Comparison of ENCODE assay signal across 8 cellular contexts in the genomic region with DNA sequence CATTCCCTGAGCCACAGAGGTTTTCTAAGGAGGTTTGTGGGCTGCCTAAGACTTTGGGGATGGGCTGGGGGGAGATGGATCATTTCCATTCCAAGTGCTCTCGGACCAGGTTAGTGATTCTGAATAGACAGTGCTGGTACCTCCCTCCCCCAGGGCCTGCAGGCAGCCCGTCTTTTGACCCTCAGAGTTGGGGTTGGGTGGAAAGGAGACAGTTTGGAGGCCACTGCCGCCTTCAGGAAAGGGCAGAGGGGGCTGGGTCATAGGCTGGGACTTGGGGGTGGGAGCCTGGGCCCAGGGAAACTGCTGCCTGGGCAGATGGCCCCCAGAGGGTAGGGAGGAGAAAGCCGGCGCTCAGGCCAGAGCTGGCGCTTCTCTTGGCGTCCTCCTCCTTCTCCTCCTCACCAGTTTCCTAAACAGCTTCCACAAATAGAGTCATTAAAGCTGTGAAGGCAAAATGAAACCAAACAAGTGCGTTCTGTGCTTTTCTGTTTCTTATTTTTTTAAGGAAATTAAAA. TPM values are rescaled to one million over a fixed set of nuclear protein-coding genes. Genes with fewer than 3 reads are reported as not detected.
A peak's percentile ranks its signal among the peaks of the same experiment; 100 is the strongest.
DNase-seq lines count a peak whose midpoint lies in the region; ATAC-seq and TF ChIP-seq lines count a peak whose summit lies in the region.

No MANE protein-coding gene starts in this region.

- intact Hi-C loops in heart right ventricle (cut with DNase I) (loop anchor here in 1 of 10 donors (10.0 kb wide), 1 partner anchor 48 kb away; no protein-coding TSS in a partner anchor), left ventricle myocardium superior (cut with micrococcal nuclease) (no loop called here)

- TF ChIP-seq CTCF in heart right ventricle (IDR thresholded peaks at IDR 0.05) (no peak), cardiac fibroblast (IDR thresholded peaks at IDR 0.05; ENCODE audit: low read depth, low read length) (no peak)

- H3K4me1 ChIP-seq in heart right ventricle = peaks cover 20 to 90% (median 62%) of the 10 kb centered on the region in 9 donors

- H3K27ac ChIP-seq in heart right ventricle = peak overlapping the region; percentile 32 to 89 (median 76)

- H3K9me3 ChIP-seq in heart right ventricle = no peaks in the 10 kb centered on the region

- peaks cover 0 to 61% (median 0%) of the 10 kb centered on the region in 7 donors for H3K27me3 ChIP-seq in heart right ventricle

- DNase-seq in heart right ventricle (no peak), left ventricle myocardium superior (no peak), cardiac fibroblast (ENCODE audit: low read depth in 2 of 2) (peak in 1 of 2 donors; percentile 29), lung microvascular endothelial cell (ENCODE audit: low read depth in 2 of 2) (peak; percentile 22 to 34), ureter (ENCODE audit: low spot score) (peak; percentile 42), NCI-H2171 treated with DMSO at 0.1 percent for 48 hours (lab: John Stamatoyannopoulos, UW) (no peak)

- no peaks in the 10 kb centered on the region for H3K36me3 ChIP-seq in heart right ventricle

- ATAC-seq in heart right ventricle (peak in 1 of 8 donors; percentile 8), left ventricle myocardium superior (no peak), HG03442 (IDR thresholded peaks at IDR 0.05; ENCODE audit: unreplicated experiment) (no peak), HG03521 (IDR thresholded peaks at IDR 0.05; ENCODE audit: unreplicated experiment) (no peak)

- H3K4me3 ChIP-seq in heart right ventricle (peak overlapping the region; percentile 44 to 96 (median 63)), cardiac fibroblast (replicated peaks in 1 of 2; ENCODE audit: low read depth in 2 of 2, low read length in 2 of 2) (peak overlapping the region; percentile 46 to 53)

- WGBS in heart right ventricle, 2 donors = 26 to 27% methylated on average over 8 of the region's 8 CpGs

RNA-seq across cellular contexts. Expression of a gene that starts 4.4 kb away (rescaled TPM):
- total RNA-seq in heart right ventricle (10 to 100 TPM in 9 of 10 donors, 1 to 10 TPM in 1; 9.0 to 20.6 (median 12.5) TPM), left ventricle myocardium superior (12.8 TPM), lung microvascular endothelial cell (10.9 and 12.9 TPM in 2 replicates), ureter (61.8 TPM)
- 1 to 10 TPM; 3.3 to 5.9 TPM for polyA plus RNA-seq in heart right ventricle

Comparison
In these comparisons a context has a peak if more than half of its experiments do, and no peak if none do; other contexts are left out.
1. DNase-seq: peak in lung microvascular endothelial cell (2 of 2) and ureter (single experiment); none in heart right ventricle (0 of 2), left ventricle myocardium superior (single experiment) and NCI-H2171 treated with DMSO at 0.1 percent for 48 hours (single experiment).